Comparison of ENCODE assay signal across 15 cellular contexts in the genomic region with DNA sequence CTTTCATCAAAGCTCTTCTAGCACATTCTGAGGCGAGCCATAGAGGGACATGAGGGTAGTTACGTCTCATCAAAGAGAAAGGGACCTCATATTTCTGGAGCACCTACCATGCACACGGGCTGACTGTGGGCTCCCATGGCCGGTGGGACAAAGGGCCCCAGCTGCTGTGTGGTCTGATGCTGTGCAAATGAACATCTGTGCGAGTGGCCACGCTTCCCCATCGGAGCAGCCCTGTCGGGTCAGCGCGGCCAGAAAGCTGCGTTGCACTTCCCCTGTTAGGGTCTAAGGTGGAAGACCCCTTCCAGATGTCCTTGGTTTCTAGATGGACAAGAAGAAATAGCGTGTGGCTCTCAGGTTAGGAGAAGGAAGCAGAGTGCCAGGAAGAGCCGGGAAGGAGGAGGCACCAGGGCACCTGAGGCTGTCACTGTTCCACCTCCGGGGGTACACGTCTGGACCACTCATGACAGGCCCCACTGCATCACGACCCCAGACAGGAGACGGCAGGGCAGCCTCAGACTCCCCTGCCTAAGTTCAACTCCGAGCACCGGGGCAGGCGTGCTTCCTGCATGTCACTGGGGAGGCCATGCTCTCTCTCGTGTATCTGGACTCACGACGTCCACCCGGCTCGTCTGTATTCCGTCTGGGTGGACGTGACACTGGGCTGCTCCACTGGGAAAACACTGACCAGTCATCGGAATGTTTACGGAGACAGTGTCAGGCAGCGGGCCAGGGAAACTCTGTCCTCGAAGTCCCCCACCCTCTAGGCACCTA. TPM values are rescaled to one million over a fixed set of nuclear protein-coding genes. Genes with fewer than 3 reads are reported as not detected.
DNase-seq lines count a peak whose midpoint lies in the region; ATAC-seq, FAIRE-seq and TF ChIP-seq lines count a peak whose summit lies in the region.
"Had no signal": no experiment of that assay in that cellular context is flagged by ENCODE, and none has a peak within 500 bp of the region (broad histone marks: within the 10 kb centered on the region; RNA-seq: fewer than 3 reads in every experiment).

No MANE protein-coding gene starts in this region.

- no peaks in the 10 kb centered on the region for H3K9me3 ChIP-seq in adipocyte (ENCODE audit: control insufficient read depth, low read length)
- H3K9me3 ChIP-seq in sigmoid colon, result no peaks in the 10 kb centered on the region
- H3K9me3 ChIP-seq: thyroid gland had no signal

- H3K27me3 ChIP-seq in adipocyte (replicated peaks; ENCODE audit: control insufficient read depth, insufficient read depth, low read length) (peaks cover 18% of the 10 kb centered on the region), layer of hippocampus (ENCODE audit: control insufficient read depth, insufficient read depth, low read length) (peaks cover 3% of the 10 kb centered on the region), sigmoid colon (peaks cover 0 to 9% (median 0%) of the 10 kb centered on the region in 3 donors)
- H3K27me3 ChIP-seq: thyroid gland had no signal

- H3K4me3 ChIP-seq in adipocyte (ENCODE audit: low read length) (no peak overlapping the region), sigmoid colon (peak overlapping the region in 1 of 4 donors; percentile 11)
- H3K4me3 ChIP-seq: thyroid gland had no signal

- H3K36me3 ChIP-seq in adipocyte (ENCODE audit: control insufficient read depth, insufficient read depth, low read length, severe bottlenecking) (no peaks in the 10 kb centered on the region), sigmoid colon (no peaks in the 10 kb centered on the region)
- H3K36me3 ChIP-seq: thyroid gland had no signal

- H3K27ac ChIP-seq in layer of hippocampus (ENCODE audit: low read depth, low read length) (peak overlapping the region; percentile 82), sigmoid colon (peak overlapping the region; percentile 67 to 72 (median 69))
- H3K27ac ChIP-seq: RWPE1 had no signal

- peak overlapping the region; percentile 47 for H3K9ac ChIP-seq in adipocyte (ENCODE audit: low read length)

- TF ChIP-seq EP300 in sigmoid colon (IDR thresholded peaks at IDR 0.05), result no peak

- TF ChIP-seq CTCF in sigmoid colon (IDR thresholded peaks at IDR 0.05), result no peak

- peaks cover 28% of the 10 kb centered on the region for H3K4me1 ChIP-seq in adipocyte (ENCODE audit: control insufficient read depth, insufficient read depth, low read length)
- peaks cover 0 to 58% (median 44%) of the 10 kb centered on the region in 4 donors for H3K4me1 ChIP-seq in sigmoid colon

- ATAC-seq in HG02678 (IDR thresholded peaks at IDR 0.05; ENCODE audit: unreplicated experiment) (no peak), HG03039 (IDR thresholded peaks at IDR 0.05; ENCODE audit: unreplicated experiment) (no peak), GM21423 (IDR thresholded peaks at IDR 0.05; ENCODE audit: unreplicated experiment) (no peak)
- ATAC-seq: CD8-positive, alpha-beta T cell had no signal

- TF ChIP-seq POLR2A in GM12891 (IDR thresholded peaks at IDR 0.05; ENCODE audit: low read depth, low read length) (no peak), sigmoid colon (IDR thresholded peaks at IDR 0.05) (no peak)

- FAIRE-seq in GM12891 (lab: Jason Lieb, UNC), result no peak

- intact Hi-C loops in sigmoid colon (cut with DNase I), result loop anchor here (2.0 kb wide), 1 partner anchor 70 kb away; no protein-coding TSS in a partner anchor

- 65 to 73% methylated on average over 31 of the region's 31 CpGs for WGBS in sigmoid colon, 2 donors

- DNase-seq in GM12891 (ENCODE audit: insufficient read length, low spot score), result peak; percentile 1
- DNase-seq in adipocyte (ENCODE audit: low read depth), result no peak
- DNase-seq in sigmoid colon, result peak; percentile 74
- no peak for DNase-seq in GF-D8 (lab: John Stamatoyannopoulos, UW)
- DNase-seq: activated CD4-positive, alpha-beta T cell treated with anti-CD3 and anti-CD28 coated beads, Interleukin-2, amount 10 ng/mL, durations not matched to agents 24 days and 14 days; activated naive CD8-positive, alpha-beta T cell treated with anti-CD3 and anti-CD28 coated beads, Interleukin-2, amount 10 ng/mL, durations not matched to agents 7 days and 5 days; CD8-positive, alpha-beta T cell; NCI-H1092; NCI-H2029 treated with DMSO at 0.1 percent for 48 hours; thyroid gland had no signal

TF ChIP-seq in GM12891, 5 proteins besides CTCF, POLR2A, EP300 and RAD21:
- TF ChIP-seq POU2F2 (IDR thresholded peaks at IDR 0.05; ENCODE audit: low read depth, low read length), result no peak
- TF ChIP-seq TAF1 (IDR thresholded peaks at IDR 0.05; ENCODE audit: low read depth, low read length), result no peak
- TF ChIP-seq SPI1 (IDR thresholded peaks at IDR 0.05; ENCODE audit: low read depth, low read length), result no peak
- TF ChIP-seq POLR2AphosphoS5 (IDR thresholded peaks at IDR 0.05; ENCODE audit: low read depth, low read length), result no peak
- no peak for TF ChIP-seq PAX5 (IDR thresholded peaks at IDR 0.05; ENCODE audit: insufficient read depth, low read length, severe bottlenecking)

RNA-seq across cellular contexts. Expression of a gene that starts 8.5 kb away (rescaled TPM):
- polyA plus RNA-seq in GM12891 (2012; ENCODE audit: low read depth, missing spikeins), result 2.2 TPM
- total RNA-seq in sigmoid colon, result 10 to 100 TPM; 32.6 to 52.3 (median 50.9) TPM
- 10 to 100 TPM in 2 of 3 donors, 1 to 10 TPM in 1; 6.5 to 17.2 (median 14.4) TPM for polyA plus RNA-seq in sigmoid colon

RNA-seq across cellular contexts. Expression of a gene that starts 34.8 kb away (rescaled TPM):
- polyA plus RNA-seq in GM12891 (2012; ENCODE audit: low read depth, missing spikeins), result 11.2 TPM
- 10 to 100 TPM; 15.7 to 28.2 (median 22.2) TPM for total RNA-seq in sigmoid colon
- 10 to 100 TPM; 36.3 to 40.4 (median 37.2) TPM for polyA plus RNA-seq in sigmoid colon

Comparison
In these comparisons a context has a peak if more than half of its experiments do, and no peak if none do; other contexts are left out.
1. DNase-seq: peak in GM12891 (single experiment) and sigmoid colon (single experiment); none in adipocyte (single experiment) and GF-D8 (single experiment).